8 cellular contexts compared by ENCODE assay signal in the genomic region with DNA sequence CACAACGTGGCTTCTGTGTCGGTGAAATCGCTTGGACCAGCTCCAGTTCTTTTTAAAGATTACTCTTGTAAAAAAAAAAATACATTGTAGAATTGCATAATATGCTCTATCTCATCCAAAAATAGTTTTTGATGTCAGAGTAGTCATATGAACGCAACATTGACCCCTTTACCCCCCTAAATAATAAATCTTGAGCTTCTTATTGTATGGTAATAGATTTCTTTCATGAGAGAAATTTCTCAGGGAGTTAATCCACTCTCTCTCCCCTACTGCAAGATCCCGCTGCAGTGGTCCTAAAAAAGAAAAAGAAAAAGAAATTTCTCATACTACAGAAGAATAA. TPM values are rescaled to one million over a fixed set of nuclear protein-coding genes. Genes with fewer than 3 reads are reported as not detected.
DNase-seq lines count a peak whose midpoint lies in the region; ATAC-seq and TF ChIP-seq lines count a peak whose summit lies in the region.

No MANE protein-coding gene starts in this region.

- DNase-seq in GM12864 (ENCODE audit: low read depth) (no peak), WTC11 (ENCODE audit: low spot score) (no peak), glutamatergic neuron (no peak), sigmoid colon (no peak), GDM1 (lab: John Stamatoyannopoulos, UW) (no peak), NCI-H1417 treated with DMSO at 0.1 percent for 48 hours (lab: John Stamatoyannopoulos, UW) (no peak)

- no peak for TF ChIP-seq EP300 in sigmoid colon (IDR thresholded peaks at IDR 0.05)

- CTCF ChIA-PET in WTC11 (lab: Charles Lee), result interaction anchor here (1.1 to 3.4 kb wide), 9 partner anchors 22 to 205 kb away, joined by 3 to 23 read pairs (median 7); partner anchors contain the start of genes PAIP2B and ZNF638

- H3K4me1 Mint-ChIP-seq in WTC11 (peaks cover 44% of the 10 kb centered on the region), glutamatergic neuron (ENCODE audit: low read depth, unreplicated experiment) (peaks cover 3% of the 10 kb centered on the region)

- H3K27me3 Mint-ChIP-seq in WTC11 (ENCODE audit: low read depth) (peaks cover 53% of the 10 kb centered on the region), glutamatergic neuron (ENCODE audit: unreplicated experiment) (peaks cover 6% of the 10 kb centered on the region)

- TF ChIP-seq CTCF in GM12864 (IDR thresholded peaks at IDR 0.05; ENCODE audit: low read depth, low read length, missing control alignments) (no peak), WTC11 (IDR thresholded peaks at IDR 0.05) (no peak), glutamatergic neuron (IDR thresholded peaks at IDR 0.05; ENCODE audit: partially characterized antibody, unreplicated experiment) (no peak), sigmoid colon (IDR thresholded peaks at IDR 0.05) (no peak)

- H3K9me3 Mint-ChIP-seq in WTC11 (peaks cover 9% of the 10 kb centered on the region), glutamatergic neuron (ENCODE audit: unreplicated experiment) (peaks cover 11% of the 10 kb centered on the region)

- H3K4me3 ChIP-seq in GM12864 (ENCODE audit: low read depth, low read length) (peak overlapping the region; percentile 76), sigmoid colon (peak overlapping the region; percentile 38 to 61 (median 47))

- TF ChIP-seq POLR2A in sigmoid colon (IDR thresholded peaks at IDR 0.05) (no peak), GM18505 (IDR thresholded peaks at IDR 0.05; ENCODE audit: borderline replicate concordance, extremely low read depth, insufficient read depth, insufficient read length) (no peak)

- peaks cover 14 to 55% (median 35%) of the 10 kb centered on the region in 3 donors for H3K27me3 ChIP-seq in sigmoid colon

- H3K4me3 Mint-ChIP-seq in WTC11, result peak overlapping the region; percentile 80
- peak overlapping the region; percentile 70 for H3K4me3 Mint-ChIP-seq in glutamatergic neuron (ENCODE audit: unreplicated experiment)

- H3K9me3 ChIP-seq in sigmoid colon, result no peaks in the 10 kb centered on the region

- POLR2A ChIA-PET in WTC11 (lab: Charles Lee), result interaction anchor here (1.2 to 2.7 kb wide), 3 partner anchors 50 to 177 kb away, joined by 4 to 14 read pairs (median 5); partner anchors contain the start of genes DYSF, PAIP2B and ZNF638

- peak overlapping the region; percentile 60 to 78 (median 76) for H3K27ac ChIP-seq in sigmoid colon

- WGBS in sigmoid colon, 2 donors, result 2 to 3% methylated on average over 5 of the region's 5 CpGs

- ATAC-seq in WTC11 (no peak), GM18505 (IDR thresholded peaks at IDR 0.05; ENCODE audit: unreplicated experiment) (no peak), HG02610 (IDR thresholded peaks at IDR 0.05; ENCODE audit: unreplicated experiment) (no peak)

- peaks cover 0 to 22% (median 18%) of the 10 kb centered on the region in 4 donors for H3K4me1 ChIP-seq in sigmoid colon

- H3K36me3 Mint-ChIP-seq in WTC11 (peaks cover 7% of the 10 kb centered on the region), glutamatergic neuron (ENCODE audit: unreplicated experiment) (peaks cover 23% of the 10 kb centered on the region)

- intact Hi-C loops in sigmoid colon (cut with DNase I), result loop anchor here (5.0 kb wide), 1 partner anchor 55 kb away; the partner anchor contains the start of gene ZNF638

- no peaks in the 10 kb centered on the region for H3K36me3 ChIP-seq in sigmoid colon

- no peak overlapping the region for H3K27ac Mint-ChIP-seq in WTC11
- no peak overlapping the region for H3K27ac Mint-ChIP-seq in glutamatergic neuron (ENCODE audit: unreplicated experiment)

TF ChIP-seq in WTC11, 78 proteins besides CTCF, POLR2A, EP300 and RAD21:
- TF ChIP-seq, protein P1, sequence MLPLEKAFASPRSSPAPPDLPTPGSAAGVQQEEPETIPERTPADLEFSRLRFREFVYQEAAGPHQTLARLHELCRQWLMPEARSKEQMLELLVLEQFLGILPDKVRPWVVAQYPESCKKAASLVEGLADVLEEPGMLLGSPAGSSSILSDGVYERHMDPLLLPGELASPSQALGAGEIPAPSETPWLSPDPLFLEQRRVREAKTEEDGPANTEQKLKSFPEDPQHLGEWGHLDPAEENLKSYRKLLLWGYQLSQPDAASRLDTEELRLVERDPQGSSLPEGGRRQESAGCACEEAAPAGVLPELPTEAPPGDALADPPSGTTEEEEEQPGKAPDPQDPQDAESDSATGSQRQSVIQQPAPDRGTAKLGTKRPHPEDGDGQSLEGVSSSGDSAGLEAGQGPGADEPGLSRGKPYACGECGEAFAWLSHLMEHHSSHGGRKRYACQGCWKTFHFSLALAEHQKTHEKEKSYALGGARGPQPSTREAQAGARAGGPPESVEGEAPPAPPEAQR (CRISPR knock-in tag; IDR thresholded peaks at IDR 0.05), result no peak
- no peak for TF ChIP-seq ZNF121 (CRISPR knock-in tag; IDR thresholded peaks at IDR 0.05)
- TF ChIP-seq RORB (CRISPR knock-in tag; IDR thresholded peaks at IDR 0.05), result no peak
- no peak for TF ChIP-seq CREB1 (CRISPR knock-in tag; IDR thresholded peaks at IDR 0.05)
- TF ChIP-seq TCF7 (CRISPR knock-in tag; IDR thresholded peaks at IDR 0.05; ENCODE audit: low read depth), result no peak
- no peak for TF ChIP-seq FOXP1 (CRISPR knock-in tag; IDR thresholded peaks at IDR 0.05; ENCODE audit: borderline replicate concordance)
- TF ChIP-seq CREM (CRISPR knock-in tag; IDR thresholded peaks at IDR 0.05), result no peak
- TF ChIP-seq, protein P2, sequence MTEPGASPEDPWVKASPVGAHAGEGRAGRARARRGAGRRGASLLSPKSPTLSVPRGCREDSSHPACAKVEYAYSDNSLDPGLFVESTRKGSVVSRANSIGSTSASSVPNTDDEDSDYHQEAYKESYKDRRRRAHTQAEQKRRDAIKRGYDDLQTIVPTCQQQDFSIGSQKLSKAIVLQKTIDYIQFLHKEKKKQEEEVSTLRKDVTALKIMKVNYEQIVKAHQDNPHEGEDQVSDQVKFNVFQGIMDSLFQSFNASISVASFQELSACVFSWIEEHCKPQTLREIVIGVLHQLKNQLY (CRISPR knock-in tag; IDR thresholded peaks at IDR 0.05), result no peak
- TF ChIP-seq EMX1 (CRISPR knock-in tag; IDR thresholded peaks at IDR 0.05), result no peak
- TF ChIP-seq PREB (CRISPR knock-in tag; IDR thresholded peaks at IDR 0.05; ENCODE audit: borderline replicate concordance), result no peak

RNA-seq across cellular contexts. Expression of gene PAIP2B, which starts 50.2 kb away (rescaled TPM):
- total RNA-seq in WTC11 (2021) (19.3 to 22.4 TPM (median 22.2 TPM) in 3 replicates), glutamatergic neuron (ENCODE audit: unreplicated experiment) (15.6 TPM), sigmoid colon (10 to 100 TPM in 3 of 4 donors, 1 to 10 TPM in 1; 8.0 to 13.2 (median 12.4) TPM)
- polyA plus RNA-seq in sigmoid colon, result 1 to 10 TPM; 1.2 to 2.3 (median 1.8) TPM

RNA-seq across cellular contexts. Expression of gene ZNF638, which starts 54.5 kb away (rescaled TPM):
- total RNA-seq in WTC11 (2021) (109 to 131 TPM (median 128 TPM) in 3 replicates), glutamatergic neuron (ENCODE audit: unreplicated experiment) (211 TPM), sigmoid colon (100 to 1,000 TPM; 161 to 184 (median 176) TPM)
- 10 to 100 TPM; 28.7 to 69.8 (median 43.8) TPM for polyA plus RNA-seq in sigmoid colon
